In genomic region chr6:36130672-36131516, GRCh38 we compare ENCODE assay signal across 8 cellular contexts. TPM values are rescaled to one million over a fixed set of nuclear protein-coding genes. Genes with fewer than 3 reads are reported as not detected.
DNase-seq lines count a peak whose midpoint lies in the region; ATAC-seq, FAIRE-seq and TF ChIP-seq lines count a peak whose summit lies in the region.

No MANE protein-coding gene starts in this region.

- H2AFZ ChIP-seq in endothelial cell of umbilical vein (ENCODE audit: low read depth, low read length), result peak overlapping the region; percentile 1

- H3K4me3 ChIP-seq in endothelial cell of umbilical vein (replicated peaks in 1 of 3; ENCODE audit: insufficient read depth in 1 of 3, low read depth in 1 of 3, low read length in 3 of 3) (peak overlapping the region in 1 of 3 experiments; percentile 1), tibial nerve (peak overlapping the region; percentile 24 to 60 (median 42))

- TF ChIP-seq EP300 in Ishikawa (IDR thresholded peaks at IDR 0.05; ENCODE audit: borderline replicate concordance) (no peak), tibial nerve (IDR thresholded peaks at IDR 0.05) (no peak)

- WGBS in tibial nerve, 2 donors, result 30 to 31% methylated on average over 28 to 38 of the region's 51 CpGs

- CTCF ChIA-PET in endothelial cell of umbilical vein (lab: Charles Lee), result interaction anchor here (0.8 to 2.3 kb wide), 18 partner anchors 7 to 230 kb away, joined by 3 to 13 read pairs (median 4); partner anchors contain the start of genes BRPF3 and MAPK14

- no peak for TF ChIP-seq RAD21 in Ishikawa (IDR thresholded peaks at IDR 0.05; ENCODE audit: low read depth)

- peak overlapping the region; percentile 7 to 81 for H3K27ac Mint-ChIP-seq in natural killer cell treated with Interleukin-12 subunit alpha and Interleukin-12 subunit beta and Interleukin-15 and Interleukin-18, amount 100 ng/mL, for 72 hours

- FAIRE-seq in endothelial cell of umbilical vein (lab: Jason Lieb, UNC), result peak; percentile 38

- POLR2A ChIA-PET in endothelial cell of umbilical vein (lab: Charles Lee), result interaction anchor here (0.8 to 1.9 kb wide), 6 partner anchors 10 to 220 kb away, joined by 3 to 10 read pairs (median 4); no protein-coding TSS in a partner anchor

- no peaks in the 10 kb centered on the region for H4K20me1 ChIP-seq in endothelial cell of umbilical vein (replicated peaks; ENCODE audit: control insufficient read depth, extremely low read depth, insufficient read depth, low read length)

- TF ChIP-seq POLR2A in endothelial cell of umbilical vein (IDR thresholded peaks at IDR 0.05; ENCODE audit: low read depth, low read length), result no peak
- TF ChIP-seq POLR2A in tibial nerve (IDR thresholded peaks at IDR 0.05), result no peak

- peaks cover 57 to 63% of the 10 kb centered on the region in 2 donors for H3K4me1 Mint-ChIP-seq in natural killer cell treated with Interleukin-12 subunit alpha and Interleukin-12 subunit beta and Interleukin-15 and Interleukin-18, amount 100 ng/mL, for 72 hours (ENCODE audit: low read depth in 2 of 2)

- no peaks in the 10 kb centered on the region for H3K27me3 Mint-ChIP-seq in natural killer cell treated with Interleukin-12 subunit alpha and Interleukin-12 subunit beta and Interleukin-15 and Interleukin-18, amount 100 ng/mL, for 72 hours

- no peaks in the 10 kb centered on the region for H3K79me2 ChIP-seq in endothelial cell of umbilical vein (ENCODE audit: control insufficient read depth, insufficient read depth, low read length)

- H3K4me2 ChIP-seq in endothelial cell of umbilical vein (ENCODE audit: insufficient read depth, low read length), result no peak overlapping the region

- intact Hi-C loops in endothelial cell of umbilical vein (cut with micrococcal nuclease), result loop anchor here (1.0 kb wide), 3 partner anchors 66 to 219 kb away; partner anchors contain the start of gene MAPK14

- H3K36me3 ChIP-seq in endothelial cell of umbilical vein (ENCODE audit: control insufficient read depth in 2 of 2, extremely low read depth in 1 of 2, insufficient read depth in 2 of 2, low read length in 2 of 2) (no peaks in the 10 kb centered on the region), tibial nerve (no peaks in the 10 kb centered on the region)

- ATAC-seq in GM18868 (IDR thresholded peaks at IDR 0.05; ENCODE audit: unreplicated experiment) (peak; percentile 14), omental fat pad (ENCODE audit: low FRiP score) (no peak)
- peak; percentile 74 to 81 for ATAC-seq in natural killer cell treated with Interleukin-12 subunit alpha and Interleukin-12 subunit beta and Interleukin-15 and Interleukin-18, amount 100 ng/mL, for 72 hours

- BruUV-seq in endothelial cell of umbilical vein (replicated peaks; lab: Mats Ljungman, UMichigan), result no TSS peak

- DNase-seq in activated CD4-positive, alpha-beta T cell treated with anti-CD3 and anti-CD28 coated beads, Interleukin-2, amount 50 U/mL, for 48 hours, result peak; percentile 79 to 84
- DNase-seq in endothelial cell of umbilical vein (ENCODE audit: low read depth, low spot score) (no peak), tibial nerve (ENCODE audit: low spot score in 2 of 2) (no peak), omental fat pad (ENCODE audit: low spot score) (no peak), HUDEP-2 (lab: John Stamatoyannopoulos, UW; ENCODE audit: unreplicated experiment in 76 of 76) (no peak)
- peak; percentile 87 for DNase-seq in natural killer cell treated with Interleukin-12 subunit alpha and Interleukin-12 subunit beta and Interleukin-15 and Interleukin-18, amount 100 ng/mL, for 72 hours (ENCODE audit: low spot score)

- H3K9ac ChIP-seq in endothelial cell of umbilical vein (replicated peaks; ENCODE audit: extremely low read depth, insufficient read depth, low read length), result peak overlapping the region; percentile 31

- no peaks in the 10 kb centered on the region for H3K9me1 ChIP-seq in endothelial cell of umbilical vein (replicated peaks; ENCODE audit: control insufficient read depth, extremely low read depth, insufficient read depth, low read length)

- H3K9me3 Mint-ChIP-seq in natural killer cell treated with Interleukin-12 subunit alpha and Interleukin-12 subunit beta and Interleukin-15 and Interleukin-18, amount 100 ng/mL, for 72 hours, result no peaks in the 10 kb centered on the region

- H3K4me1 ChIP-seq in endothelial cell of umbilical vein (ENCODE audit: control insufficient read depth, extremely low read depth, insufficient read depth, low read length) (peaks cover 53% of the 10 kb centered on the region), tibial nerve (peaks cover 0 to 27% (median 17%) of the 10 kb centered on the region in 4 donors)

- H3K27ac ChIP-seq in endothelial cell of umbilical vein (ENCODE audit: insufficient read depth, low read depth, low read length) (peak overlapping the region; percentile 71), tibial nerve (peak overlapping the region in 3 of 4 donors; percentile 31 to 81 (median 45))

- no peaks in the 10 kb centered on the region for H3K27me3 ChIP-seq in endothelial cell of umbilical vein (ENCODE audit: control insufficient read depth in 2 of 2, insufficient read depth in 2 of 2, low read length in 2 of 2)
- peaks cover 0 to 3% of the 10 kb centered on the region in 2 donors for H3K27me3 ChIP-seq in tibial nerve

- dilution Hi-C loops in endothelial cell of umbilical vein (cut with MboI; ENCODE audit: extremely low pct_ligation_motif_present, low sequenced_read_pairs), result no loop called here

- no peak for TF ChIP-seq CTCF in endothelial cell of umbilical vein (IDR thresholded peaks at IDR 0.05; ENCODE audit: extremely low read depth in 1 of 2, insufficient read depth in 1 of 2, low read depth in 1 of 2, low read length in 2 of 2)
- no peak for TF ChIP-seq CTCF in tibial nerve (IDR thresholded peaks at IDR 0.05)
- TF ChIP-seq CTCF in omental fat pad (IDR thresholded peaks at IDR 0.05), result no peak

- H3K9me3 ChIP-seq in endothelial cell of umbilical vein (replicated peaks; ENCODE audit: control insufficient read depth, insufficient read depth, low read length) (no peaks in the 10 kb centered on the region), tibial nerve (no peaks in the 10 kb centered on the region)

- H3K36me3 Mint-ChIP-seq in natural killer cell treated with Interleukin-12 subunit alpha and Interleukin-12 subunit beta and Interleukin-15 and Interleukin-18, amount 100 ng/mL, for 72 hours, result peaks cover 4% of the 10 kb centered on the region

- peak overlapping the region; percentile 76 for H3K4me3 Mint-ChIP-seq in natural killer cell treated with Interleukin-12 subunit alpha and Interleukin-12 subunit beta and Interleukin-15 and Interleukin-18, amount 100 ng/mL, for 72 hours

TF ChIP-seq in Ishikawa, 13 proteins besides CTCF, POLR2A, EP300 and RAD21:
- TF ChIP-seq TAF1 (IDR thresholded peaks at IDR 0.05; ENCODE audit: low read depth) (no peak), YY1 (IDR thresholded peaks at IDR 0.05; ENCODE audit: low read depth) (0 out of 2 replicates have a peak, but pooled peaks have one; percentile 38)
TF ChIP-seq in Ishikawa: peak in this region for 1.

TF ChIP-seq in endothelial cell of umbilical vein, 7 proteins besides CTCF, POLR2A, EP300 and RAD21:
- TF ChIP-seq MAX (IDR thresholded peaks at IDR 0.05; ENCODE audit: insufficient read depth, insufficient read length) (peak; percentile 15), JUN (IDR thresholded peaks at IDR 0.05; ENCODE audit: borderline replicate concordance, insufficient read depth, insufficient read length, low read depth) (no peak)

RNA-seq across cellular contexts. Expression of gene MAPK13, which starts 0.6 kb away (rescaled TPM):
- 8.2 and 11.6 TPM in 2 replicates for total RNA-seq in endothelial cell of umbilical vein
- 7.0 and 9.0 TPM in 2 replicates for polyA plus RNA-seq in endothelial cell of umbilical vein
- 7.4 and 7.9 TPM in 2 replicates for polyA plus RNA-seq in endothelial cell of umbilical vein (2011; cell fraction: cytosol; rRNA removed)
- 24.1 and 28.8 TPM in 2 replicates for polyA plus RNA-seq in endothelial cell of umbilical vein (2011; cell fraction: nucleus; rRNA removed)
- 5.4 and 5.9 TPM in 2 replicates for polyA plus RNA-seq in endothelial cell of umbilical vein (2012)
- polyA minus RNA-seq in endothelial cell of umbilical vein, result 8.1 and 10.7 TPM in 2 replicates
- 0.20 TPM for polyA minus RNA-seq in endothelial cell of umbilical vein (2011; cell fraction: cytosol; rRNA and poly(A)+ RNA removed)
- 3.5 and 5.5 TPM in 2 replicates for polyA minus RNA-seq in endothelial cell of umbilical vein (2011; cell fraction: nucleus; rRNA and poly(A)+ RNA removed)
- total RNA-seq in natural killer cell treated with Interleukin-12 subunit alpha and Interleukin-12 subunit beta and Interleukin-15 and Interleukin-18, amount 100 ng/mL, for 72 hours, result 10 to 100 TPM; 40.7 to 74.2 TPM
- 10 to 100 TPM in 2 of 4 donors, 1 to 10 TPM in 2; 2.7 to 11.7 (median 7.2) TPM for total RNA-seq in tibial nerve
- 10 to 100 TPM; 10.9 to 27.5 (median 17.7) TPM for total RNA-seq in omental fat pad

Comparison
In these comparisons a context has a peak if more than half of its experiments do, and no peak if none do; other contexts are left out.
1. DNase-seq: peak in activated CD4-positive, alpha-beta T cell treated with anti-CD3 and anti-CD28 coated beads, Interleukin-2, amount 50 U/mL, for 48 hours (2 of 2) and natural killer cell treated with Interleukin-12 subunit alpha and Interleukin-12 subunit beta and Interleukin-15 and Interleukin-18, amount 100 ng/mL, for 72 hours (single experiment); none in endothelial cell of umbilical vein (single experiment), tibial nerve (0 of 2), omental fat pad (single experiment) and HUDEP-2 (0 of 76).